Comparison of ENCODE assay signal across 1 cellular context in the genomic region with DNA sequence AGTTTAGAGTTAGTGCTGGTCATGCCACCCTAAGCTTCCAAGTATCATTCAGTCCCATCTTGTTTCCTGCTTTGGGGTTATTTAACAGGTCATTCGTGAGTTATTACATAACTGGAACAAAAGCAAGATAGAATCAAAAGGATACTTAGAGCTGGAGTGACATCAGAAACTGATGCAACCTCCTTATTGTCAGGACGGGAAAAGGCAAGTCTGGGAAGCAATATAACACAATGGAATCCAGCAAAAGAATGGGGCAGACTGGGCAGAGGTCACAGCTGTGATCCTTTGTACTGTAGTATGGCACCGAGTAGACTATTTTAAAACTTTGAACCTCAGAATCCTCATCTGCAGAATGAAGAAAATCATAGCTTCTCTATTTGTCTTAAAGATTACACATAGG.
TF ChIP-seq lines count a peak whose summit lies in the region.

No MANE protein-coding gene starts in this region.

TF ChIP-seq in GM12878, 131 proteins besides CTCF, POLR2A, EP300 and RAD21:
- no peak for TF ChIP-seq FOXM1 (IDR thresholded peaks at IDR 0.05; ENCODE audit: low read depth, low read length)
- TF ChIP-seq SREBF1 (IDR thresholded peaks at IDR 0.05; ENCODE audit: low read length): no peak
- no peak for TF ChIP-seq FOXK2 (IDR thresholded peaks at IDR 0.05)
- TF ChIP-seq CHD4 (IDR thresholded peaks at IDR 0.05): no peak
- no peak for TF ChIP-seq ZNF622 (IDR thresholded peaks at IDR 0.05)
- TF ChIP-seq RAD51 (IDR thresholded peaks at IDR 0.05): no peak
- TF ChIP-seq KLF5 (IDR thresholded peaks at IDR 0.05; ENCODE audit: partially characterized antibody): no peak
